Comparison of ENCODE assay signal across 1 cellular context in the genomic region with DNA sequence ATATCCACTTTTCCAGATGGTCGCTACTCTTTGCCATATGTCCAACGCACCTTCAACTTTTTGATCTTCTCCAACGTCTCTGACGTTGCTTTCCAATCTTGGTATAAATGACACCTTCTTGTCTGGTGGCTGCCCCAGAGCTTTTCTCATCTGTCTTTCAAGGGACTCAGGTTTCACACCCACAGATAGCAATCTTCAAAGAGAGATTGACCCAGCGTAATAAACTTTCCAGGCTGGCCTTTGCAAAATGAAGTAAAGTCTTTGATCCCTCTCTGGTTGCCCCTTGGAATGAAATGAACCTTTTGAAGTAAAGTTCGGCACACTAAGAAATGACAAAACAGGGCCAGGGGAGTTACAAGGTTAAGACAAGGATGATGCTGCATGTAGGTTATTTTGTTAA.
TF ChIP-seq lines count a peak whose summit lies in the region.

No MANE protein-coding gene starts in this region.

TF ChIP-seq in GM12878, 131 proteins besides CTCF, POLR2A, EP300 and RAD21 (continued from another document):
- TF ChIP-seq IRF5 (IDR thresholded peaks at IDR 0.05; ENCODE audit: borderline replicate concordance) (no peak), TCF7 (IDR thresholded peaks at IDR 0.05; ENCODE audit: borderline replicate concordance) (no peak), CBX3 (IDR thresholded peaks at IDR 0.05; ENCODE audit: borderline replicate concordance, low read depth) (no peak), IKZF2 (IDR thresholded peaks at IDR 0.05) (no peak), ESRRA (IDR thresholded peaks at IDR 0.05; ENCODE audit: low read length) (no peak), BCL11A (IDR thresholded peaks at IDR 0.05; ENCODE audit: low read depth, low read length) (no peak), NR2F1 (conservative IDR thresholded peaks at IDR 0.05) (no peak), EED (IDR thresholded peaks at IDR 0.05; ENCODE audit: low read depth) (no peak), MYC (IDR thresholded peaks at IDR 0.05; ENCODE audit: insufficient read depth, insufficient read length, insufficient replicate concordance, low read length, severe bottlenecking) (no peak), TCF12 (IDR thresholded peaks at IDR 0.05; ENCODE audit: low read depth, low read length) (no peak)
- TF ChIP-seq, protein P1, sequence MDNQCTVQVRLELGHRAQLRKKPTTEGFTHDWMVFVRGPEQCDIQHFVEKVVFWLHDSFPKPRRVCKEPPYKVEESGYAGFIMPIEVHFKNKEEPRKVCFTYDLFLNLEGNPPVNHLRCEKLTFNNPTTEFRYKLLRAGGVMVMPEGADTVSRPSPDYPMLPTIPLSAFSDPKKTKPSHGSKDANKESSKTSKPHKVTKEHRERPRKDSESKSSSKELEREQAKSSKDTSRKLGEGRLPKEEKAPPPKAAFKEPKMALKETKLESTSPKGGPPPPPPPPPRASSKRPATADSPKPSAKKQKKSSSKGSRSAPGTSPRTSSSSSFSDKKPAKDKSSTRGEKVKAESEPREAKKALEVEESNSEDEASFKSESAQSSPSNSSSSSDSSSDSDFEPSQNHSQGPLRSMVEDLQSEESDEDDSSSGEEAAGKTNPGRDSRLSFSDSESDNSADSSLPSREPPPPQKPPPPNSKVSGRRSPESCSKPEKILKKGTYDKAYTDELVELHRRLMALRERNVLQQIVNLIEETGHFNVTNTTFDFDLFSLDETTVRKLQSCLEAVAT (IDR thresholded peaks at IDR 0.05), result no peak
